ENCODE assay signal across 28 cellular contexts in the genomic region with DNA sequence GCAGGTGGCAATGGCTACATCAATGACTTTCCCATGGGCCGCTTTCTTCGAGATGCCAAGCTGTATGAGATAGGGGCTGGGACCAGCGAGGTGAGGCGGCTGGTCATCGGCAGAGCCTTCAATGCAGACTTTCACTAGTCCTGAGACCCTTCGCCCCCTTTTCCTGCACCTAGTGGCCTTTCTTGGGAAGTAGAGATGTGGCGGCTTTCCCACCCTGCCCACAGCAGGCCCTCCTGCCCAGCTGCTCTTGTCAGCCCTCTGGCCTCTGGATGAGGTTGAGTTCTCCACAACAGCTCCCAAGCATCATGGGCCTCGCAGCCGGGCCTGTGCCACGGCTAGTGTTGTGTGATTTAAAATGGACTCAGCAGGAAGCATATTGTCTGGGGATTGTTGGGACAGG.
"Had no signal": no experiment of that assay in that cellular context is flagged by ENCODE, and none has a peak within 500 bp of the region (broad histone marks: within the 10 kb centered on the region; RNA-seq: fewer than 3 reads in every experiment).

No MANE protein-coding gene starts in this region.

- DNase-seq: activated CD4-positive, alpha-beta T cell treated with anti-CD3 and anti-CD28 coated beads for 4 hours; activated CD4-positive, alpha-beta T cell treated with anti-CD3 and anti-CD28 coated beads, Interleukin-2, amount 50 U/mL, for 1 hour; activated CD4-positive, alpha-beta T cell treated with anti-CD3 and anti-CD28 coated beads, Interleukin-2, amount 50 U/mL, for 48 hours; activated CD4-positive, CD25-positive, alpha-beta regulatory T cell; activated CD4-positive, CD25-positive, alpha-beta regulatory T cell treated with anti-CD3 and anti-CD28 coated beads, Interleukin-2, amount 50 U/mL, for 72 hours; activated effector memory CD4-positive, alpha-beta T cell treated with Interleukin-2 at 50 U/mL for 16 hours; activated gamma-delta T cell treated with Interleukin-2 at 50 U/mL for 16 hours; activated naive CD4-positive, alpha-beta T cell treated with anti-CD3 and anti-CD28 coated beads, Interleukin-2, amount 50 U/mL, for 16 hours; activated naive CD4-positive, alpha-beta T cell treated with Interleukin-2 at 50 U/mL for 16 hours; activated T-cell treated with anti-CD3 and anti-CD28 coated beads, Interleukin-2, amount 50 U/mL, for 4 hours; central memory CD4-positive, alpha-beta T cell; cerebellar nuclear complex; colonic mucosa; effector CD8-positive, alpha-beta T cell; foreskin fibroblast; head of caudate nucleus; hippocampal formation; T-helper 1 cell; T-helper 17 cell; T1000 had no signal

- H3K27me3 Mint-ChIP-seq: activated naive CD8-positive, alpha-beta T cell; activated T-helper 17 cell treated with anti-CD3 and anti-CD28 coated beads, Interleukin-2, amount 50 U/mL, for 72 hours; brain; T-helper 17 cell had no signal

- H3K4me3 Mint-ChIP-seq: activated naive CD8-positive, alpha-beta T cell; activated T-cell treated with anti-CD3 and anti-CD28 coated beads, Interleukin-2, amount 50 U/mL, for 4 hours; activated T-helper 17 cell treated with anti-CD3 and anti-CD28 coated beads, Interleukin-2, amount 50 U/mL, for 72 hours; brain; T-helper 17 cell; T-helper 2 cell treated with Interferon-gamma antibody and Interleukin-4, amounts not matched to agents 5 μg/mL and 100 μg/mL, for 36 hours had no signal

- H3K27me3 ChIP-seq: ascending aorta, breast epithelium, cardiac muscle cell, colonic mucosa had no signal

- ATAC-seq: activated T-cell treated with anti-CD3 and anti-CD28 coated beads, Interleukin-2, amount 50 U/mL, for 4 hours; activated T-helper 17 cell treated with anti-CD3 and anti-CD28 coated beads, Interleukin-2, amount 50 U/mL, for 72 hours; esophagus mucosa; T-helper 17 cell had no signal

- H3K27ac ChIP-seq: ascending aorta, breast epithelium, cardiac muscle cell, colonic mucosa had no signal

- H3K36me3 ChIP-seq: breast epithelium had no signal

- H3K4me1 Mint-ChIP-seq: activated T-helper 17 cell treated with anti-CD3 and anti-CD28 coated beads, Interleukin-2, amount 50 U/mL, for 72 hours; T-helper 17 cell had no signal

- H3K4me3 ChIP-seq: ascending aorta, breast epithelium, cardiac muscle cell, colonic mucosa had no signal

- H3K27ac Mint-ChIP-seq: activated naive CD8-positive, alpha-beta T cell; activated T-helper 17 cell treated with anti-CD3 and anti-CD28 coated beads, Interleukin-2, amount 50 U/mL, for 72 hours; brain; T-helper 17 cell; T-helper 2 cell treated with Interferon-gamma antibody and Interleukin-4, amounts not matched to agents 5 μg/mL and 100 μg/mL, for 36 hours had no signal

- H3K9me3 ChIP-seq: ascending aorta, breast epithelium, colonic mucosa had no signal

- H3K9me3 Mint-ChIP-seq: activated T-cell treated with anti-CD3 and anti-CD28 coated beads, Interleukin-2, amount 50 U/mL, for 4 hours; activated T-helper 17 cell treated with anti-CD3 and anti-CD28 coated beads, Interleukin-2, amount 50 U/mL, for 72 hours; brain; T-helper 2 cell treated with Interferon-gamma antibody and Interleukin-4, amounts not matched to agents 5 μg/mL and 100 μg/mL, for 36 hours had no signal
